In genomic region chr1:22025368-22026154, GRCh38 we compare ENCODE assay signal across 1 cellular context.
TF ChIP-seq lines count a peak whose summit lies in the region.

No MANE protein-coding gene starts in this region.

TF ChIP-seq in HepG2, 621 proteins besides CTCF, POLR2A, EP300 and RAD21 (continued from another document and continues in another):
- TF ChIP-seq, protein P1, sequence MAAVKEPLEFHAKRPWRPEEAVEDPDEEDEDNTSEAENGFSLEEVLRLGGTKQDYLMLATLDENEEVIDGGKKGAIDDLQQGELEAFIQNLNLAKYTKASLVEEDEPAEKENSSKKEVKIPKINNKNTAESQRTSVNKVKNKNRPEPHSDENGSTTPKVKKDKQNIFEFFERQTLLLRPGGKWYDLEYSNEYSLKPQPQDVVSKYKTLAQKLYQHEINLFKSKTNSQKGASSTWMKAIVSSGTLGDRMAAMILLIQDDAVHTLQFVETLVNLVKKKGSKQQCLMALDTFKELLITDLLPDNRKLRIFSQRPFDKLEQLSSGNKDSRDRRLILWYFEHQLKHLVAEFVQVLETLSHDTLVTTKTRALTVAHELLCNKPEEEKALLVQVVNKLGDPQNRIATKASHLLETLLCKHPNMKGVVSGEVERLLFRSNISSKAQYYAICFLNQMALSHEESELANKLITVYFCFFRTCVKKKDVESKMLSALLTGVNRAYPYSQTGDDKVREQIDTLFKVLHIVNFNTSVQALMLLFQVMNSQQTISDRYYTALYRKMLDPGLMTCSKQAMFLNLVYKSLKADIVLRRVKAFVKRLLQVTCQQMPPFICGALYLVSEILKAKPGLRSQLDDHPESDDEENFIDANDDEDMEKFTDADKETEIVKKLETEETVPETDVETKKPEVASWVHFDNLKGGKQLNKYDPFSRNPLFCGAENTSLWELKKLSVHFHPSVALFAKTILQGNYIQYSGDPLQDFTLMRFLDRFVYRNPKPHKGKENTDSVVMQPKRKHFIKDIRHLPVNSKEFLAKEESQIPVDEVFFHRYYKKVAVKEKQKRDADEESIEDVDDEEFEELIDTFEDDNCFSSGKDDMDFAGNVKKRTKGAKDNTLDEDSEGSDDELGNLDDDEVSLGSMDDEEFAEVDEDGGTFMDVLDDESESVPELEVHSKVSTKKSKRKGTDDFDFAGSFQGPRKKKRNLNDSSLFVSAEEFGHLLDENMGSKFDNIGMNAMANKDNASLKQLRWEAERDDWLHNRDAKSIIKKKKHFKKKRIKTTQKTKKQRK (IDR thresholded peaks at IDR 0.05; ENCODE audit: low read length) = no peak
- TF ChIP-seq ZNF792 (CRISPR knock-in tag; IDR thresholded peaks at IDR 0.05) (no peak), JDP2 (CRISPR knock-in tag; IDR thresholded peaks at IDR 0.05; ENCODE audit: borderline replicate concordance) (no peak), REST (IDR thresholded peaks at IDR 0.05; ENCODE audit: borderline replicate concordance in 1 of 2, low read depth in 1 of 2, low read length in 2 of 2) (no peak), TERF1 (CRISPR knock-in tag; IDR thresholded peaks at IDR 0.05) (no peak), ZNF326 (CRISPR knock-in tag; IDR thresholded peaks at IDR 0.05; ENCODE audit: borderline replicate concordance) (no peak), AGO2 (optimal IDR thresholded peaks at IDR 0.05; ENCODE audit: low read depth, low read length) (peak; percentile 88), KLF13 (CRISPR knock-in tag; IDR thresholded peaks at IDR 0.05) (no peak), PRPF4 (IDR thresholded peaks at IDR 0.05; ENCODE audit: low read depth, low read length, poor library complexity, severe bottlenecking) (no peak), HCFC1 (IDR thresholded peaks at IDR 0.05; ENCODE audit: low read depth, low read length) (peak; percentile 44; the same call in 1 of the 2 replicates), KMT2B (CRISPR knock-in tag; IDR thresholded peaks at IDR 0.05) (peak; percentile 78), NFE2 (CRISPR knock-in tag; IDR thresholded peaks at IDR 0.05) (no peak), HNRNPK (IDR thresholded peaks at IDR 0.05; ENCODE audit: low read depth, low read length, poor library complexity, severe bottlenecking) (peak; percentile 51), NFYB (CRISPR knock-in tag; IDR thresholded peaks at IDR 0.05) (no peak), ATF2 (CRISPR knock-in tag; IDR thresholded peaks at IDR 0.05) (no peak; the same call in 1 of the 2 replicates), FIP1L1 (IDR thresholded peaks at IDR 0.05; ENCODE audit: borderline replicate concordance, insufficient read depth, low read depth, low read length) (no peak), ZNF563 (CRISPR knock-in tag; IDR thresholded peaks at IDR 0.05) (0 out of 2 replicates have a peak, but pooled peaks have one; percentile 41), WIZ (CRISPR knock-in tag; IDR thresholded peaks at IDR 0.05) (no peak), ZNF17 (CRISPR knock-in tag; IDR thresholded peaks at IDR 0.05) (no peak), ZNF710 (CRISPR knock-in tag; IDR thresholded peaks at IDR 0.05; ENCODE audit: borderline replicate concordance) (peak; percentile 67; the same call in 1 of the 2 replicates), ARID3A (IDR thresholded peaks at IDR 0.05; ENCODE audit: low read depth, low read length) (no peak; the same call in 1 of the 2 replicates), E2F1 (CRISPR knock-in tag; IDR thresholded peaks at IDR 0.05) (peak; percentile 94), NCOA2 (CRISPR knock-in tag; IDR thresholded peaks at IDR 0.05) (0 out of 2 replicates have a peak, but pooled peaks have one; percentile 4), HNF1B (CRISPR knock-in tag; IDR thresholded peaks at IDR 0.05) (no peak; the same call in 1 of the 2 replicates), ZMAT3 (CRISPR knock-in tag; conservative IDR thresholded peaks at IDR 0.05) (peak; percentile 75; the same call in 1 of the 2 replicates), TEAD2 (CRISPR knock-in tag; IDR thresholded peaks at IDR 0.05) (no peak), ZNF33A (CRISPR knock-in tag; IDR thresholded peaks at IDR 0.05; ENCODE audit: borderline replicate concordance) (no peak), SMARCE1 (IDR thresholded peaks at IDR 0.05; ENCODE audit: borderline replicate concordance) (no peak), RFXANK (CRISPR knock-in tag; IDR thresholded peaks at IDR 0.05) (0 out of 2 replicates have a peak, but pooled peaks have one; percentile 25), ZNF138 (CRISPR knock-in tag; IDR thresholded peaks at IDR 0.05; ENCODE audit: low read depth) (no peak), ZBTB1 (CRISPR knock-in tag; IDR thresholded peaks at IDR 0.05; ENCODE audit: borderline replicate concordance) (no peak), ZNF382 (CRISPR knock-in tag; IDR thresholded peaks at IDR 0.05; ENCODE audit: borderline replicate concordance) (no peak), ZNF224 (CRISPR knock-in tag; IDR thresholded peaks at IDR 0.05) (no peak), ARID4A (CRISPR knock-in tag; IDR thresholded peaks at IDR 0.05; ENCODE audit: borderline replicate concordance) (peak; percentile 78), SCMH1 (CRISPR knock-in tag; IDR thresholded peaks at IDR 0.05; ENCODE audit: borderline replicate concordance) (no peak), ERF (CRISPR knock-in tag; IDR thresholded peaks at IDR 0.05) (no peak)
- TF ChIP-seq, protein P2, sequence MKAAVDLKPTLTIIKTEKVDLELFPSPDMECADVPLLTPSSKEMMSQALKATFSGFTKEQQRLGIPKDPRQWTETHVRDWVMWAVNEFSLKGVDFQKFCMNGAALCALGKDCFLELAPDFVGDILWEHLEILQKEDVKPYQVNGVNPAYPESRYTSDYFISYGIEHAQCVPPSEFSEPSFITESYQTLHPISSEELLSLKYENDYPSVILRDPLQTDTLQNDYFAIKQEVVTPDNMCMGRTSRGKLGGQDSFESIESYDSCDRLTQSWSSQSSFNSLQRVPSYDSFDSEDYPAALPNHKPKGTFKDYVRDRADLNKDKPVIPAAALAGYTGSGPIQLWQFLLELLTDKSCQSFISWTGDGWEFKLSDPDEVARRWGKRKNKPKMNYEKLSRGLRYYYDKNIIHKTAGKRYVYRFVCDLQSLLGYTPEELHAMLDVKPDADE (CRISPR knock-in tag; IDR thresholded peaks at IDR 0.05) = no peak
